In the genomic region with DNA sequence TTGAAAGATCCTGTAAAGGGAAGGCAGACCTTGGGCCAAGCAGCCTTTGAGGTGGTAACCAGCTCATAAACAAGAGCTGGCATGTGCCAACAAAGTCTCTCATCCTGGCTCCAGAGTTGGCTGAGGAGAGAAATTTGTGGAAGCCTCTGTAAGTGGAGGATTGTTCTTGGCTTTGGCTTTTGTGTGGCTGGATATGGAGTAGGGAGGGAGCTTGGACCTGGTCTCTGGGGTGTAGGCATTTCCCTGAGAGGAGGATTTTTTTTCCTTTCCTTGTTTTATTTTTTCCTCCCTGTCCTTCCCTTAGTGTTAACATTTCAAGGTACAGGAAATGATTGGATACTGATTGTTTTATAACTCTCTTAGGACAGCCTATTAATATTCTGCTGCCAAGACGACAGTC, we compare ENCODE assay signal across 11 cellular contexts.
DNase-seq lines count a peak whose midpoint lies in the region; ATAC-seq and TF ChIP-seq lines count a peak whose summit lies in the region.
"Had no signal": no experiment of that assay in that cellular context is flagged by ENCODE, and none has a peak within 500 bp of the region (broad histone marks: within the 10 kb centered on the region; RNA-seq: fewer than 3 reads in every experiment).

No MANE protein-coding gene starts in this region.

- no peaks in the 10 kb centered on the region for H3K27me3 ChIP-seq in adrenal gland
- H3K27me3 ChIP-seq in right cardiac atrium (ENCODE audit: control insufficient read depth, insufficient read depth), result no peaks in the 10 kb centered on the region
- H3K27me3 ChIP-seq in smooth muscle cell (ENCODE audit: low read depth), result no peaks in the 10 kb centered on the region

- H3K4me1 Mint-ChIP-seq in HFFc6 (ENCODE audit: low read depth), result peaks cover 49% of the 10 kb centered on the region
- peaks cover 23% of the 10 kb centered on the region for H3K4me1 Mint-ChIP-seq in activated CD4-positive, alpha-beta T cell treated with anti-CD3 and anti-CD28 coated beads, Interleukin-2, amount 10 ng/mL, durations not matched to agents 7 days and 5 days

- H3K9me3 Mint-ChIP-seq in HFFc6, result no peaks in the 10 kb centered on the region
- H3K9me3 Mint-ChIP-seq in activated CD4-positive, alpha-beta T cell treated with anti-CD3 and anti-CD28 coated beads, Interleukin-2, amount 10 ng/mL, durations not matched to agents 7 days and 5 days, result no peaks in the 10 kb centered on the region

- H3K27me3 Mint-ChIP-seq in HFFc6 (ENCODE audit: insufficient read depth), result peaks cover 2% of the 10 kb centered on the region; the same call in 1 of the 2 replicates
- no peaks in the 10 kb centered on the region for H3K27me3 Mint-ChIP-seq in activated CD4-positive, alpha-beta T cell treated with anti-CD3 and anti-CD28 coated beads, Interleukin-2, amount 10 ng/mL, durations not matched to agents 7 days and 5 days

- H3K4me1 ChIP-seq in adrenal gland (replicated peaks in 1 of 2) (peaks cover 21 to 30% of the 10 kb centered on the region in 2 donors), right cardiac atrium (ENCODE audit: control insufficient read depth, insufficient read depth, low read length) (peaks cover 11% of the 10 kb centered on the region), smooth muscle cell (ENCODE audit: low read depth) (peaks cover 11% of the 10 kb centered on the region)

- POLR2A ChIA-PET in activated CD4-positive, alpha-beta T cell treated with anti-CD3 and anti-CD28 coated beads, Interleukin-2, amount 10 ng/mL, durations not matched to agents 7 days and 5 days (lab: Charles Lee), result no interaction called here

- peak overlapping the region; percentile 51 for H3K4me2 ChIP-seq in smooth muscle cell

- peaks cover 10% of the 10 kb centered on the region for H3K36me3 Mint-ChIP-seq in HFFc6 (ENCODE audit: low read depth)
- peaks cover 33% of the 10 kb centered on the region for H3K36me3 Mint-ChIP-seq in activated CD4-positive, alpha-beta T cell treated with anti-CD3 and anti-CD28 coated beads, Interleukin-2, amount 10 ng/mL, durations not matched to agents 7 days and 5 days (ENCODE audit: low read depth)

- no peak overlapping the region for H2AFZ ChIP-seq in smooth muscle cell (ENCODE audit: low read depth)

- intact Hi-C loops in adrenal gland (cut with DNase I), result no loop called here
- intact Hi-C loops in right cardiac atrium (cut with DNase I), result no loop called here

- no peak overlapping the region for H3K9ac ChIP-seq in smooth muscle cell (ENCODE audit: low read depth)

- H3K27ac Mint-ChIP-seq in HFFc6, result peak overlapping the region; percentile 29
- no peak overlapping the region for H3K27ac Mint-ChIP-seq in activated CD4-positive, alpha-beta T cell treated with anti-CD3 and anti-CD28 coated beads, Interleukin-2, amount 10 ng/mL, durations not matched to agents 7 days and 5 days

- peaks cover 74% of the 10 kb centered on the region for H3K79me2 ChIP-seq in smooth muscle cell (ENCODE audit: low read depth)

- TF ChIP-seq CTCF in HFFc6 (IDR thresholded peaks at IDR 0.05) (no peak), adrenal gland (IDR thresholded peaks at IDR 0.05) (no peak), smooth muscle cell (IDR thresholded peaks at IDR 0.05; ENCODE audit: borderline replicate concordance, insufficient read depth, poor library complexity, severe bottlenecking) (no peak)

- CTCF ChIA-PET in activated CD4-positive, alpha-beta T cell treated with anti-CD3 and anti-CD28 coated beads, Interleukin-2, amount 10 ng/mL, durations not matched to agents 7 days and 5 days (lab: Charles Lee), result interaction anchor here (0.6 to 0.9 kb wide), 2 partner anchors 11 to 499 kb away, joined by 3 read pairs; no protein-coding TSS in a partner anchor

- H3K9me3 ChIP-seq in adrenal gland (replicated peaks in 1 of 3) (no peaks in the 10 kb centered on the region), right cardiac atrium (ENCODE audit: control insufficient read depth, low read length) (no peaks in the 10 kb centered on the region), smooth muscle cell (replicated peaks; ENCODE audit: low read depth) (no peaks in the 10 kb centered on the region)
- H3K9me3 ChIP-seq: thoracic aorta had no signal

- TF ChIP-seq POLR2A in adrenal gland (IDR thresholded peaks at IDR 0.05), result no peak

- DNase-seq in HFFc6 (no peak), adrenal gland (no peak), right cardiac atrium (no peak), smooth muscle cell (lab: John Stamatoyannopoulos, UW; ENCODE audit: unreplicated experiment) (no peak), A172 (ENCODE audit: low spot score) (no peak), islet precursor cell (no peak)
- no peak for DNase-seq in activated CD4-positive, alpha-beta T cell treated with anti-CD3 and anti-CD28 coated beads, Interleukin-2, amount 10 ng/mL, durations not matched to agents 7 days and 5 days
- DNase-seq: activated effector memory CD4-positive, alpha-beta T cell treated with Interleukin-2 at 50 U/mL for 16 hours; NCI-H774 had no signal

- ATAC-seq in right cardiac atrium, result peak; percentile 75
- ATAC-seq in HG03432 (IDR thresholded peaks at IDR 0.05; ENCODE audit: unreplicated experiment), result no peak

- no peak overlapping the region for H3K4me3 ChIP-seq in adrenal gland
- no peak overlapping the region for H3K4me3 ChIP-seq in right cardiac atrium (ENCODE audit: low read length)
- no peak overlapping the region for H3K4me3 ChIP-seq in smooth muscle cell
- H3K4me3 ChIP-seq: thoracic aorta had no signal

- 21 to 30% (median 29%) methylated on average over 1 of the region's 1 CpG for WGBS in adrenal gland, 4 donors
- 29% methylated on average over 1 of the region's 1 CpG for WGBS in right cardiac atrium
- 76% methylated on average over 1 of the region's 1 CpG for WGBS in smooth muscle cell (ENCODE audit: low lambda C conversion rate)

- no peak overlapping the region for H3K4me3 Mint-ChIP-seq in HFFc6
- H3K4me3 Mint-ChIP-seq in activated CD4-positive, alpha-beta T cell treated with anti-CD3 and anti-CD28 coated beads, Interleukin-2, amount 10 ng/mL, durations not matched to agents 7 days and 5 days, result no peak overlapping the region

- H4K20me1 ChIP-seq in smooth muscle cell (ENCODE audit: low read depth), result peaks cover 98% of the 10 kb centered on the region

- peaks cover 3% of the 10 kb centered on the region for H3F3A ChIP-seq in smooth muscle cell (ENCODE audit: low read depth)

- H3K36me3 ChIP-seq in adrenal gland (replicated peaks in 1 of 2) (no peaks in the 10 kb centered on the region), smooth muscle cell (ENCODE audit: low read depth) (no peaks in the 10 kb centered on the region)
- H3K36me3 ChIP-seq: thoracic aorta had no signal

- H3K27ac ChIP-seq in adrenal gland, result peak overlapping the region in 4 of 5 donors; percentile 36 to 70 (median 54)
- H3K27ac ChIP-seq in right cardiac atrium (ENCODE audit: low read length), result peak overlapping the region; percentile 7
- H3K27ac ChIP-seq in smooth muscle cell (ENCODE audit: low read depth), result peak overlapping the region; percentile 17
